ENCODE assay signal across 12 cellular contexts in the genomic region with DNA sequence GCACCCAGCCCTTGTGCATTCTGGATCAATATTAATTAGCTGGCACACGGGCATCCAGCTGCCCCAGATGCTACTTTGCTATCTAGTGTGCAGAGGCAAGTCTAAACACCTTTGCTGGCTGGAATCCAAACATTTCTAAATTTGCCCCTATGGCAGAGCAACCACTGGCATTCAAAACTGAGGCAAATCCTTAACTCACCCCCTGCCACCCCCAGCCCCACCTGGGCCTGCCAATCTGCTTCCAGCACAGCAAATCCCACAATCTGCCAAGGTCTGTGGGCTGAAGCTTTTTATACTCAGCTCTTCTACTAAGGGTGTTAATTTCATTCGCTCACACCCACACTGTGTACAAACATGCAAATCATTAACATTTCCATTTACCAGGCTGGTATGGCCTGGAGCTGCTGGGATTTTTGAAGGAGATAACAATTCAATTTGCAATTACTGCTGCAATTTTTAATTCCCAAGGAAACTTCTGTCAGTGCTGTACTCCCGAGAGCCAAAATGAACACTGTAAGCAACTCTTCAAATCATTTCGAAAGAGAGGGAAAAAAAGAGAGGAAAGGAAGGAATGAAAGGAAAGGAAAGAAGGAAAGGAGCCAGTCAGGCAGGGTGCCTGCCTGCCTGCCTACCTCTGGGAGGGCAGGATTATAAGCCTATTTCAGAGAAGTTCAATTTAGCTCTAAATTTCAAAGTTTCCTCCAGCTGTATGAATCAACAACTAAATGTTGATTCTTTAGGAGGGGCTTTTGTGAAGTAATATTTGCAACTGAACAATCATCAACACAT. TPM values are rescaled to one million over a fixed set of nuclear protein-coding genes. Genes with fewer than 3 reads are reported as not detected.
DNase-seq lines count a peak whose midpoint lies in the region; ATAC-seq and TF ChIP-seq lines count a peak whose summit lies in the region.
"Had no signal": no experiment of that assay in that cellular context is flagged by ENCODE, and none has a peak within 500 bp of the region (broad histone marks: within the 10 kb centered on the region; RNA-seq: fewer than 3 reads in every experiment).

No MANE protein-coding gene starts in this region.

- no peak overlapping the region for H3K4me3 ChIP-seq in esophagus (ENCODE audit: low read depth in 1 of 2, low read length in 2 of 2)

- H3K36me3 Mint-ChIP-seq in T-helper 2 cell treated with Interferon-gamma antibody and Interleukin-4, amounts not matched to agents 5 μg/mL and 100 μg/mL, for 36 hours (ENCODE audit: low read depth), result peaks cover 12% of the 10 kb centered on the region
- H3K36me3 Mint-ChIP-seq in stimulated activated memory B cell treated with anti-CD40 and anti-IgM and Interleukin-4, amounts not matched to agents 10 μg/mL and 1 μg/mL and 100 μg/mL, for 72 hours, result peaks cover 53% of the 10 kb centered on the region

- H3K9me3 ChIP-seq in esophagus (ENCODE audit: control insufficient read depth in 2 of 2, insufficient read depth in 1 of 2, low read depth in 1 of 2, low read length in 1 of 2), result no peaks in the 10 kb centered on the region

- peak overlapping the region; percentile 42 for H3K27ac Mint-ChIP-seq in T-helper 2 cell treated with Interferon-gamma antibody and Interleukin-4, amounts not matched to agents 5 μg/mL and 100 μg/mL, for 36 hours
- H3K27ac Mint-ChIP-seq in stimulated activated memory B cell treated with anti-CD40 and anti-IgM and Interleukin-4, amounts not matched to agents 10 μg/mL and 1 μg/mL and 100 μg/mL, for 72 hours, result peak overlapping the region; percentile 96

- peaks cover 4 to 16% of the 10 kb centered on the region in 2 donors for H3K4me1 ChIP-seq in esophagus (ENCODE audit: control insufficient read depth in 2 of 2, insufficient read depth in 2 of 2, low read length in 1 of 2)

- H3K27me3 Mint-ChIP-seq in T-helper 2 cell treated with Interferon-gamma antibody and Interleukin-4, amounts not matched to agents 5 μg/mL and 100 μg/mL, for 36 hours (ENCODE audit: low read depth), result no peaks in the 10 kb centered on the region
- no peaks in the 10 kb centered on the region for H3K27me3 Mint-ChIP-seq in stimulated activated memory B cell treated with anti-CD40 and anti-IgM and Interleukin-4, amounts not matched to agents 10 μg/mL and 1 μg/mL and 100 μg/mL, for 72 hours

- TF ChIP-seq CTCF in omental fat pad (IDR thresholded peaks at IDR 0.05), result no peak

- no peaks in the 10 kb centered on the region for H3K9me3 Mint-ChIP-seq in T-helper 2 cell treated with Interferon-gamma antibody and Interleukin-4, amounts not matched to agents 5 μg/mL and 100 μg/mL, for 36 hours
- no peaks in the 10 kb centered on the region for H3K9me3 Mint-ChIP-seq in stimulated activated memory B cell treated with anti-CD40 and anti-IgM and Interleukin-4, amounts not matched to agents 10 μg/mL and 1 μg/mL and 100 μg/mL, for 72 hours

- ATAC-seq in stimulated activated memory B cell treated with anti-CD40 and anti-IgM and Interleukin-4, amounts not matched to agents 10 μg/mL and 1 μg/mL and 100 μg/mL, for 72 hours, result no peak
- ATAC-seq in omental fat pad (ENCODE audit: low FRiP score), result no peak

- no peaks in the 10 kb centered on the region for H3K36me3 ChIP-seq in esophagus (ENCODE audit: control insufficient read depth in 2 of 2, insufficient read depth in 2 of 2, low read length in 1 of 2)

- H3K4me3 Mint-ChIP-seq in T-helper 2 cell treated with Interferon-gamma antibody and Interleukin-4, amounts not matched to agents 5 μg/mL and 100 μg/mL, for 36 hours, result no peak overlapping the region
- peak overlapping the region; percentile 42 for H3K4me3 Mint-ChIP-seq in stimulated activated memory B cell treated with anti-CD40 and anti-IgM and Interleukin-4, amounts not matched to agents 10 μg/mL and 1 μg/mL and 100 μg/mL, for 72 hours

- peaks cover 68% of the 10 kb centered on the region for H3K4me1 Mint-ChIP-seq in T-helper 2 cell treated with Interferon-gamma antibody and Interleukin-4, amounts not matched to agents 5 μg/mL and 100 μg/mL, for 36 hours (ENCODE audit: low read depth)
- peaks cover 92% of the 10 kb centered on the region for H3K4me1 Mint-ChIP-seq in stimulated activated memory B cell treated with anti-CD40 and anti-IgM and Interleukin-4, amounts not matched to agents 10 μg/mL and 1 μg/mL and 100 μg/mL, for 72 hours

- H3K27me3 ChIP-seq in esophagus (ENCODE audit: control insufficient read depth in 1 of 2, insufficient read depth in 2 of 2, low read length in 2 of 2), result no peaks in the 10 kb centered on the region

- WGBS in esophagus, 2 donors, result 36 to 42% methylated on average over 4 of the region's 4 CpGs

- peak overlapping the region; percentile 34 to 62 for H3K27ac ChIP-seq in esophagus (ENCODE audit: low read depth in 2 of 2, low read length in 1 of 2)

- DNase-seq in T-helper 2 cell treated with Interferon-gamma antibody and Interleukin-4, amounts not matched to agents 5 μg/mL and 100 μg/mL, for 36 hours (ENCODE audit: low spot score), result no peak
- DNase-seq in T-helper 2 cell, result no peak
- peak; percentile 90 for DNase-seq in NCI-H526 treated with DMSO at 0.1 percent for 48 hours (lab: John Stamatoyannopoulos, UW)
- no peak for DNase-seq in stimulated activated CD4-positive, alpha-beta T cell treated with anti-CD3 and anti-CD28 coated beads, Interleukin-15, amount 100 ng/mL, for 24 hours
- DNase-seq in omental fat pad (ENCODE audit: low spot score), result no peak
- no peak for DNase-seq in T1000 (lab: John Stamatoyannopoulos, UW)
- DNase-seq: effector CD4-positive, alpha-beta T cell; islet precursor cell; KG1; SHP77 treated with DMSO at 0.1 percent for 48 hours had no signal

RNA-seq across cellular contexts. Expression of a gene that starts 35.5 kb away (rescaled TPM):
- 10 to 100 TPM in 1 of 2 donors, 1 to 10 TPM in 1; 9.0 to 11.0 TPM for polyA plus RNA-seq in esophagus
- total RNA-seq in omental fat pad, result 10 to 100 TPM; 37.5 to 89.0 (median 62.8) TPM
